In the genomic region with DNA sequence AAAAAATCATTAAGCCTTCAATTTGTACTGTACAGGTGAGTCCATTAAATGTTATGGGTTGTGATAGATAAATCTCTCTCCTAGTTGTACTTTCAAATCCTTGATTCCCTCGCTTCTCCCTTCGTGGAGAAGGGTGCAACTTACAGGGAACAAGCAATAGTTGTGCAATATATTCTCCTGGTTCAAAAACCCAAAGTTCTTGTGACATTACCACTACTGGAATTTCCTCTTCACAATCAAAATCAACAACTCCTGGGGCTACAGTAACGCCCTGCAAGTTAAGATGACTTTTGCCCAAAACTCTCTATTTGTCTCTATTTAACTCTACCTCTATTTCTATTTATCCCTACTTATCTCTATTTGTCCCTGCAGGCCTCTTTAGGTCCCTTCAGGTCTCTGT, we compare ENCODE assay signal across 1 cellular context.
TF ChIP-seq lines count a peak whose summit lies in the region.

No MANE protein-coding gene starts in this region.

TF ChIP-seq in HepG2, 621 proteins besides CTCF, POLR2A, EP300 and RAD21 (continued from another document):
- TF ChIP-seq, protein P1, sequence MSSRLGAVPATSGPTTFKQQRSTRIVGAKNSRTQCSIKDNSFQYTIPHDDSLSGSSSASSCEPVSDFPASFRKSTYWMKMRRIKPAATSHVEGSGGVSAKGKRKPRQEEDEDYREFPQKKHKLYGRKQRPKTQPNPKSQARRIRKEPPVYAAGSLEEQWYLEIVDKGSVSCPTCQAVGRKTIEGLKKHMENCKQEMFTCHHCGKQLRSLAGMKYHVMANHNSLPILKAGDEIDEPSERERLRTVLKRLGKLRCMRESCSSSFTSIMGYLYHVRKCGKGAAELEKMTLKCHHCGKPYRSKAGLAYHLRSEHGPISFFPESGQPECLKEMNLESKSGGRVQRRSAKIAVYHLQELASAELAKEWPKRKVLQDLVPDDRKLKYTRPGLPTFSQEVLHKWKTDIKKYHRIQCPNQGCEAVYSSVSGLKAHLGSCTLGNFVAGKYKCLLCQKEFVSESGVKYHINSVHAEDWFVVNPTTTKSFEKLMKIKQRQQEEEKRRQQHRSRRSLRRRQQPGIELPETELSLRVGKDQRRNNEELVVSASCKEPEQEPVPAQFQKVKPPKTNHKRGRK (CRISPR knock-in tag; IDR thresholded peaks at IDR 0.05) = 0 out of 2 replicates have a peak, but pooled peaks have one; percentile 9
- TF ChIP-seq, protein P2, sequence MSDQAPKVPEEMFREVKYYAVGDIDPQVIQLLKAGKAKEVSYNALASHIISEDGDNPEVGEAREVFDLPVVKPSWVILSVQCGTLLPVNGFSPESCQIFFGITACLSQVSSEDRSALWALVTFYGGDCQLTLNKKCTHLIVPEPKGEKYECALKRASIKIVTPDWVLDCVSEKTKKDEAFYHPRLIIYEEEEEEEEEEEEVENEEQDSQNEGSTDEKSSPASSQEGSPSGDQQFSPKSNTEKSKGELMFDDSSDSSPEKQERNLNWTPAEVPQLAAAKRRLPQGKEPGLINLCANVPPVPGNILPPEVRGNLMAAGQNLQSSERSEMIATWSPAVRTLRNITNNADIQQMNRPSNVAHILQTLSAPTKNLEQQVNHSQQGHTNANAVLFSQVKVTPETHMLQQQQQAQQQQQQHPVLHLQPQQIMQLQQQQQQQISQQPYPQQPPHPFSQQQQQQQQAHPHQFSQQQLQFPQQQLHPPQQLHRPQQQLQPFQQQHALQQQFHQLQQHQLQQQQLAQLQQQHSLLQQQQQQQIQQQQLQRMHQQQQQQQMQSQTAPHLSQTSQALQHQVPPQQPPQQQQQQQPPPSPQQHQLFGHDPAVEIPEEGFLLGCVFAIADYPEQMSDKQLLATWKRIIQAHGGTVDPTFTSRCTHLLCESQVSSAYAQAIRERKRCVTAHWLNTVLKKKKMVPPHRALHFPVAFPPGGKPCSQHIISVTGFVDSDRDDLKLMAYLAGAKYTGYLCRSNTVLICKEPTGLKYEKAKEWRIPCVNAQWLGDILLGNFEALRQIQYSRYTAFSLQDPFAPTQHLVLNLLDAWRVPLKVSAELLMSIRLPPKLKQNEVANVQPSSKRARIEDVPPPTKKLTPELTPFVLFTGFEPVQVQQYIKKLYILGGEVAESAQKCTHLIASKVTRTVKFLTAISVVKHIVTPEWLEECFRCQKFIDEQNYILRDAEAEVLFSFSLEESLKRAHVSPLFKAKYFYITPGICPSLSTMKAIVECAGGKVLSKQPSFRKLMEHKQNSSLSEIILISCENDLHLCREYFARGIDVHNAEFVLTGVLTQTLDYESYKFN (CRISPR knock-in tag; conservative IDR thresholded peaks at IDR 0.05) = peak; percentile 84
- TF ChIP-seq, protein P3, sequence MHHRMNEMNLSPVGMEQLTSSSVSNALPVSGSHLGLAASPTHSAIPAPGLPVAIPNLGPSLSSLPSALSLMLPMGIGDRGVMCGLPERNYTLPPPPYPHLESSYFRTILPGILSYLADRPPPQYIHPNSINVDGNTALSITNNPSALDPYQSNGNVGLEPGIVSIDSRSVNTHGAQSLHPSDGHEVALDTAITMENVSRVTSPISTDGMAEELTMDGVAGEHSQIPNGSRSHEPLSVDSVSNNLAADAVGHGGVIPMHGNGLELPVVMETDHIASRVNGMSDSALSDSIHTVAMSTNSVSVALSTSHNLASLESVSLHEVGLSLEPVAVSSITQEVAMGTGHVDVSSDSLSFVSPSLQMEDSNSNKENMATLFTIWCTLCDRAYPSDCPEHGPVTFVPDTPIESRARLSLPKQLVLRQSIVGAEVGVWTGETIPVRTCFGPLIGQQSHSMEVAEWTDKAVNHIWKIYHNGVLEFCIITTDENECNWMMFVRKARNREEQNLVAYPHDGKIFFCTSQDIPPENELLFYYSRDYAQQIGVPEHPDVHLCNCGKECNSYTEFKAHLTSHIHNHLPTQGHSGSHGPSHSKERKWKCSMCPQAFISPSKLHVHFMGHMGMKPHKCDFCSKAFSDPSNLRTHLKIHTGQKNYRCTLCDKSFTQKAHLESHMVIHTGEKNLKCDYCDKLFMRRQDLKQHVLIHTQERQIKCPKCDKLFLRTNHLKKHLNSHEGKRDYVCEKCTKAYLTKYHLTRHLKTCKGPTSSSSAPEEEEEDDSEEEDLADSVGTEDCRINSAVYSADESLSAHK (CRISPR knock-in tag; IDR thresholded peaks at IDR 0.05; ENCODE audit: borderline replicate concordance) = no peak
- 0 out of 2 replicates have a peak, but pooled peaks have one; percentile 26 for TF ChIP-seq POGZ (CRISPR knock-in tag; IDR thresholded peaks at IDR 0.05)
